In genomic region chr17:6853764-6854442, GRCh38 we compare ENCODE assay signal across 9 cellular contexts. TPM values are rescaled to one million over a fixed set of nuclear protein-coding genes. Genes with fewer than 3 reads are reported as not detected.
DNase-seq lines count a peak whose midpoint lies in the region; ATAC-seq, FAIRE-seq and TF ChIP-seq lines count a peak whose summit lies in the region.
"Had no signal": no experiment of that assay in that cellular context is flagged by ENCODE, and none has a peak within 500 bp of the region (broad histone marks: within the 10 kb centered on the region; RNA-seq: fewer than 3 reads in every experiment).

No MANE protein-coding gene starts in this region.

- no peaks in the 10 kb centered on the region for H3K4me1 ChIP-seq in SJCRH30
- no peaks in the 10 kb centered on the region for H3K4me1 ChIP-seq in foreskin keratinocyte
- H3K4me1 ChIP-seq in heart left ventricle: no peaks in the 10 kb centered on the region

- TF ChIP-seq POLR2A in heart left ventricle (IDR thresholded peaks at IDR 0.05): no peak

- no peak for DNase-seq in GM18507 (ENCODE audit: extremely low spot score, insufficient read length, low read depth)
- peak; percentile 9 to 17 for DNase-seq in SJCRH30
- peak; percentile 38 to 64 for DNase-seq in foreskin keratinocyte
- peak; percentile 15 for DNase-seq in stimulated activated CD4-positive, alpha-beta T cell treated with anti-CD3 and anti-CD28 coated beads, Interleukin-1b, Interleukin-23, amount 100 ng/mL, for 48 hours
- DNase-seq in heart left ventricle: no peak
- DNase-seq in HEK293T (ENCODE audit: extremely low spot score): no peak

- H3K36me3 ChIP-seq in SJCRH30 (no peaks in the 10 kb centered on the region), heart left ventricle (no peaks in the 10 kb centered on the region)

- H3K27me3 ChIP-seq in SJCRH30 (no peaks in the 10 kb centered on the region), foreskin keratinocyte (no peaks in the 10 kb centered on the region), heart left ventricle (peaks cover 0 to 14% (median 0%) of the 10 kb centered on the region in 9 donors)

- CTCF ChIA-PET in HEK293T (lab: Yijun Ruan, JAX): interaction anchor here (0.7 to 1.6 kb wide), 2 partner anchors 11 to 168 kb away, joined by 3 to 5 read pairs; no protein-coding TSS in a partner anchor

- peak; percentile 74 for TF ChIP-seq CTCF in foreskin keratinocyte (conservative IDR thresholded peaks at IDR 0.05)
- TF ChIP-seq CTCF in heart left ventricle (IDR thresholded peaks at IDR 0.05): peak in 1 of 12 donors; percentile 11

- H3K9me3 ChIP-seq in SJCRH30 (replicated peaks) (no peaks in the 10 kb centered on the region), heart left ventricle (no peaks in the 10 kb centered on the region)

- H3K4me3 ChIP-seq in SJCRH30: peak overlapping the region; percentile 30
- no peak overlapping the region for H3K4me3 ChIP-seq in heart left ventricle

- FAIRE-seq in GM18507 (lab: Jason Lieb, UNC): peak; percentile 41

- WGBS in heart left ventricle, 4 donors: 17 to 25% (median 21%) methylated on average over 17 to 19 of the region's 19 CpGs

- ATAC-seq in foreskin keratinocyte (peak; percentile 86), GM21786 (IDR thresholded peaks at IDR 0.05; ENCODE audit: unreplicated experiment) (no peak), heart left ventricle (no peak), HG02623 (IDR thresholded peaks at IDR 0.05; ENCODE audit: unreplicated experiment) (no peak)

- no peak overlapping the region for H3K27ac ChIP-seq in SJCRH30
- H3K27ac ChIP-seq in foreskin keratinocyte: peak overlapping the region; percentile 94
- no peak overlapping the region for H3K27ac ChIP-seq in heart left ventricle

- POLR2A ChIA-PET in HEK293T (lab: Yijun Ruan, JAX): no interaction called here

- intact Hi-C loops in heart left ventricle (cut with DNase I): no loop called here

TF ChIP-seq in HEK293T, 16 proteins besides CTCF, POLR2A, EP300 and RAD21:
- TF ChIP-seq TARDBP (IDR thresholded peaks at IDR 0.05): no peak
- TF ChIP-seq ARNT (IDR thresholded peaks at IDR 0.05): no peak
- no peak for TF ChIP-seq FOXA1 (IDR thresholded peaks at IDR 0.05)
- TF ChIP-seq SUZ12 (IDR thresholded peaks at IDR 0.05): no peak
- TF ChIP-seq HDGF (IDR thresholded peaks at IDR 0.05; ENCODE audit: borderline replicate concordance): no peak
- TF ChIP-seq FOXK2 (IDR thresholded peaks at IDR 0.05): no peak
- TF ChIP-seq SP1 (IDR thresholded peaks at IDR 0.05): no peak
- TF ChIP-seq NFRKB (IDR thresholded peaks at IDR 0.05): no peak

RNA-seq across cellular contexts. Expression of gene TEKT1, which starts 22.4 kb away (rescaled TPM):
- total RNA-seq in SJCRH30 (2014; rRNA removed; shearing (Covaris generic)): not detected in 2 replicates
- total RNA-seq in foreskin keratinocyte (not detected in 2 replicates), heart left ventricle (not detected)
- polyA plus RNA-seq in foreskin keratinocyte (not detected in 2 replicates), heart left ventricle (not detected)
- total RNA-seq: SK-MEL-5 had no signal

Comparison
In these comparisons a context has a peak if more than half of its experiments do, and no peak if none do; other contexts are left out.
1. DNase-seq: peak in SJCRH30 (2 of 2), foreskin keratinocyte (2 of 2) and stimulated activated CD4-positive, alpha-beta T cell treated with anti-CD3 and anti-CD28 coated beads, Interleukin-1b, Interleukin-23, amount 100 ng/mL, for 48 hours (single experiment); none in GM18507 (single experiment), heart left ventricle (0 of 5) and HEK293T (single experiment).